Comparison of ENCODE assay signal across 1 cellular context in genomic region chr14:24365600-24366374, GRCh38.
TF ChIP-seq lines count a peak whose summit lies in the region.

No MANE protein-coding gene starts in this region.

TF ChIP-seq in K562, 482 proteins besides CTCF, POLR2A, EP300 and RAD21:
- TF ChIP-seq ADNP (tag; IDR thresholded peaks at IDR 0.05) (no peak), AFF1 (IDR thresholded peaks at IDR 0.05; ENCODE audit: low read depth in 1 of 2, partially characterized antibody in 2 of 2) (no peak), ZNF134 (CRISPR knock-in tag; conservative IDR thresholded peaks at IDR 0.05) (no peak), ZBTB33 (CRISPR knock-in tag; IDR thresholded peaks at IDR 0.05) (peak; percentile 96)
